Comparison of ENCODE assay signal across 8 cellular contexts in genomic region chr15:92883643-92884458, GRCh38. TPM values are rescaled to one million over a fixed set of nuclear protein-coding genes. Genes with fewer than 3 reads are reported as not detected.
DNase-seq lines count a peak whose midpoint lies in the region; ATAC-seq and TF ChIP-seq lines count a peak whose summit lies in the region.

No MANE protein-coding gene starts in this region.

- H3K36me3 ChIP-seq in PC-3 (ENCODE audit: low read depth, low read length) (peaks cover 46% of the 10 kb centered on the region), mesenchymal stem cell (ENCODE audit: control insufficient read depth in 1 of 2, insufficient read depth in 2 of 2, low read depth in 1 of 2, low read length in 2 of 2) (peaks cover 0 to 36% of the 10 kb centered on the region in 2 experiments)

- no peaks in the 10 kb centered on the region for H3K9me3 Mint-ChIP-seq in activated CD4-positive, alpha-beta T cell treated with anti-CD3 and anti-CD28 coated beads, Interleukin-2, amount 10 ng/mL, durations not matched to agents 7 days and 5 days
- no peaks in the 10 kb centered on the region for H3K9me3 Mint-ChIP-seq in chondrocyte (ENCODE audit: low read depth)

- peak overlapping the region; percentile 94 for H3K27ac Mint-ChIP-seq in activated CD4-positive, alpha-beta T cell treated with anti-CD3 and anti-CD28 coated beads, Interleukin-2, amount 10 ng/mL, durations not matched to agents 7 days and 5 days
- peak overlapping the region; percentile 99 for H3K27ac Mint-ChIP-seq in chondrocyte (ENCODE audit: unreplicated experiment)

- peak; percentile 57 for DNase-seq in activated CD4-positive, alpha-beta T cell treated with anti-CD3 and anti-CD28 coated beads, Interleukin-2, amount 10 ng/mL, durations not matched to agents 7 days and 5 days
- DNase-seq in activated CD4-positive, alpha-beta T cell treated with anti-CD3 and anti-CD28 coated beads for 1 hour, result no peak
- no peak for DNase-seq in PC-3
- DNase-seq in chondrocyte (ENCODE audit: low spot score), result no peak
- peak; percentile 82 for DNase-seq in mesenchymal stem cell
- no peak for DNase-seq in HK-2 (ENCODE audit: unreplicated experiment)
- DNase-seq in DMS153 treated with DMSO at 0.1 percent for 48 hours (lab: John Stamatoyannopoulos, UW; ENCODE audit: unreplicated experiment), result no peak
- DNase-seq in NK-92 (lab: John Stamatoyannopoulos, UW; ENCODE audit: unreplicated experiment), result no peak

- no peak overlapping the region for H4K8ac ChIP-seq in mesenchymal stem cell (ENCODE audit: low read length)

- H3K27me3 Mint-ChIP-seq in activated CD4-positive, alpha-beta T cell treated with anti-CD3 and anti-CD28 coated beads, Interleukin-2, amount 10 ng/mL, durations not matched to agents 7 days and 5 days, result no peaks in the 10 kb centered on the region
- no peaks in the 10 kb centered on the region for H3K27me3 Mint-ChIP-seq in chondrocyte (ENCODE audit: low read depth)

- no peak overlapping the region for H2BK120ac ChIP-seq in mesenchymal stem cell (ENCODE audit: low read depth, low read length)

- H3K4me3 Mint-ChIP-seq in activated CD4-positive, alpha-beta T cell treated with anti-CD3 and anti-CD28 coated beads, Interleukin-2, amount 10 ng/mL, durations not matched to agents 7 days and 5 days, result peak overlapping the region; percentile 95
- peak overlapping the region; percentile 89 for H3K4me3 Mint-ChIP-seq in chondrocyte (ENCODE audit: unreplicated experiment)

- H3K18ac ChIP-seq in mesenchymal stem cell (ENCODE audit: low read depth in 1 of 2, low read length in 2 of 2), result peak overlapping the region in 1 of 2 experiments; percentile 99

- H4K20me1 ChIP-seq in PC-3 (ENCODE audit: low read length), result peaks cover 35% of the 10 kb centered on the region

- no peaks in the 10 kb centered on the region for H3K9me2 ChIP-seq in PC-3 (replicated peaks; ENCODE audit: low read length)

- H3K4me3 ChIP-seq in PC-3 (ENCODE audit: low read length), result peak overlapping the region; percentile 87
- H3K4me3 ChIP-seq in mesenchymal stem cell (ENCODE audit: insufficient read depth in 1 of 2, low read depth in 1 of 2, low read length in 2 of 2), result peak overlapping the region; percentile 96 to 98

- peaks cover 28% of the 10 kb centered on the region for H3K4me1 ChIP-seq in PC-3 (ENCODE audit: insufficient read depth, low read length)
- H3K4me1 ChIP-seq in mesenchymal stem cell (ENCODE audit: control insufficient read depth, insufficient read depth, low read depth, low read length), result peaks cover 2% of the 10 kb centered on the region

- intact Hi-C loops in PC-3 (cut with micrococcal nuclease), result loop anchor here (2.0 to 5.0 kb wide), 2 partner anchors 17 to 52 kb away; partner anchors contain the start of gene CHD2

- no peaks in the 10 kb centered on the region for H3K27me3 ChIP-seq in PC-3 (ENCODE audit: low read length)
- no peaks in the 10 kb centered on the region for H3K27me3 ChIP-seq in mesenchymal stem cell (ENCODE audit: control insufficient read depth in 1 of 2, insufficient read depth in 1 of 2, low read length in 2 of 2)

- WGBS in mesenchymal stem cell, result 1% methylated on average over 13 of the region's 19 CpGs

- ATAC-seq in PC-3, result no peak

- H3K23ac ChIP-seq in mesenchymal stem cell (ENCODE audit: low read length in 2 of 2), result no peak overlapping the region

- no peak overlapping the region for H2BK12ac ChIP-seq in mesenchymal stem cell (ENCODE audit: low read length in 2 of 2)

- BruUV-seq in PC-3 (replicated peaks; lab: Mats Ljungman, UMichigan), result TSS peak; percentile 50

- H2AFZ ChIP-seq in PC-3 (ENCODE audit: low read length) (no peak overlapping the region), mesenchymal stem cell (ENCODE audit: low read depth, low read length) (no peak overlapping the region)

- H3K79me1 ChIP-seq in mesenchymal stem cell (replicated peaks; ENCODE audit: low read length, poor library complexity, severe bottlenecking), result peaks cover 2% of the 10 kb centered on the region

- CTCF ChIA-PET in activated CD4-positive, alpha-beta T cell treated with anti-CD3 and anti-CD28 coated beads, Interleukin-2, amount 10 ng/mL, durations not matched to agents 7 days and 5 days (lab: Charles Lee), result interaction anchor here (0.6 to 5.4 kb wide), 8 partner anchors 9 to 75 kb away, joined by 3 to 39 read pairs (median 8); partner anchors contain the start of gene CHD2
- CTCF ChIA-PET in PC-3 (lab: Charles Lee), result no interaction called here

- H3K4ac ChIP-seq in mesenchymal stem cell (ENCODE audit: low read depth in 1 of 2, low read length in 2 of 2), result peak overlapping the region in 1 of 2 experiments; percentile 28

- POLR2A ChIA-PET in activated CD4-positive, alpha-beta T cell treated with anti-CD3 and anti-CD28 coated beads, Interleukin-2, amount 10 ng/mL, durations not matched to agents 7 days and 5 days (lab: Charles Lee), result interaction anchor here (0.8 to 3.3 kb wide), 7 partner anchors 18 to 74 kb away, joined by 4 to 56 read pairs (median 11); partner anchors contain the start of gene CHD2
- POLR2A ChIA-PET in PC-3 (lab: Charles Lee; ENCODE audit: unreplicated experiment), result no interaction called here

- peak overlapping the region; percentile 22 for H2AK5ac ChIP-seq in mesenchymal stem cell (ENCODE audit: low read length, severe bottlenecking)

- H3K27ac ChIP-seq in PC-3 (ENCODE audit: low read length) (peak overlapping the region; percentile 61), mesenchymal stem cell (ENCODE audit: low read length, poor library complexity, severe bottlenecking) (peak overlapping the region; percentile 58)

- no peak overlapping the region for H4K91ac ChIP-seq in mesenchymal stem cell (ENCODE audit: low read length)

- no peak overlapping the region for H2BK15ac ChIP-seq in mesenchymal stem cell (ENCODE audit: low read depth, poor library complexity, severe bottlenecking)

- H3K9ac ChIP-seq in PC-3 (ENCODE audit: low read length) (peak overlapping the region; percentile 98), mesenchymal stem cell (ENCODE audit: low read length) (peak overlapping the region; percentile 100)

- peaks cover 55% of the 10 kb centered on the region for H3K36me3 Mint-ChIP-seq in activated CD4-positive, alpha-beta T cell treated with anti-CD3 and anti-CD28 coated beads, Interleukin-2, amount 10 ng/mL, durations not matched to agents 7 days and 5 days (ENCODE audit: low read depth)
- H3K36me3 Mint-ChIP-seq in chondrocyte (ENCODE audit: low read depth), result peaks cover 22% of the 10 kb centered on the region

- no peak overlapping the region for H3K14ac ChIP-seq in mesenchymal stem cell (ENCODE audit: low read length in 2 of 2)

- TF ChIP-seq CTCF in PC-3 (conservative IDR thresholded peaks at IDR 0.05; ENCODE audit: low read depth, low read length), result no peak
- TF ChIP-seq CTCF in chondrocyte (IDR thresholded peaks at IDR 0.05), result no peak

- H3F3A ChIP-seq in PC-3 (ENCODE audit: low read length, unreplicated experiment), result no peaks in the 10 kb centered on the region

- H3K4me1 Mint-ChIP-seq in activated CD4-positive, alpha-beta T cell treated with anti-CD3 and anti-CD28 coated beads, Interleukin-2, amount 10 ng/mL, durations not matched to agents 7 days and 5 days, result peaks cover 53% of the 10 kb centered on the region
- H3K4me1 Mint-ChIP-seq in chondrocyte (ENCODE audit: low read depth), result peaks cover 46% of the 10 kb centered on the region

- peak overlapping the region; percentile 98 for H2BK5ac ChIP-seq in mesenchymal stem cell (ENCODE audit: low read depth, low read length, poor library complexity, severe bottlenecking)

- H3K4me2 ChIP-seq in PC-3 (ENCODE audit: low read length) (peak overlapping the region; percentile 90), mesenchymal stem cell (ENCODE audit: low read length, poor library complexity, severe bottlenecking) (no peak overlapping the region)

- H3K9me3 ChIP-seq in PC-3 (ENCODE audit: low read length) (no peaks in the 10 kb centered on the region), mesenchymal stem cell (ENCODE audit: control insufficient read depth, low read length) (no peaks in the 10 kb centered on the region)

- H3K79me2 ChIP-seq in PC-3 (ENCODE audit: low read length), result peaks cover 60% of the 10 kb centered on the region

RNA-seq across cellular contexts. Expression of gene CHD2, which starts 16.3 kb away (rescaled TPM):
- 100 to 1,000 TPM; 129 to 148 TPM for total RNA-seq in activated CD4-positive, alpha-beta T cell treated with anti-CD3 and anti-CD28 coated beads, Interleukin-2, amount 10 ng/mL, durations not matched to agents 7 days and 5 days
- 42.7 and 50.6 TPM in 2 replicates for total RNA-seq in PC-3 (2014; rRNA removed)
- 59.7 to 83.0 TPM (median 61.2 TPM) in 3 replicates for total RNA-seq in chondrocyte
- polyA plus RNA-seq in mesenchymal stem cell (2013, experiment 1 of 2), result 52.6 TPM
- polyA plus RNA-seq in mesenchymal stem cell (2013, experiment 2 of 2), result 52.4 TPM

Comparison
In these comparisons a context has a peak if more than half of its experiments do, and no peak if none do; other contexts are left out.
1. DNase-seq: peak in activated CD4-positive, alpha-beta T cell treated with anti-CD3 and anti-CD28 coated beads, Interleukin-2, amount 10 ng/mL, durations not matched to agents 7 days and 5 days (single experiment) and mesenchymal stem cell (single experiment); none in activated CD4-positive, alpha-beta T cell treated with anti-CD3 and anti-CD28 coated beads for 1 hour (single experiment), PC-3 (single experiment), chondrocyte (single experiment), HK-2 (single experiment), DMS153 treated with DMSO at 0.1 percent for 48 hours (single experiment) and NK-92 (single experiment).